Comparison of ENCODE assay signal across 2 cellular contexts in the genomic region with DNA sequence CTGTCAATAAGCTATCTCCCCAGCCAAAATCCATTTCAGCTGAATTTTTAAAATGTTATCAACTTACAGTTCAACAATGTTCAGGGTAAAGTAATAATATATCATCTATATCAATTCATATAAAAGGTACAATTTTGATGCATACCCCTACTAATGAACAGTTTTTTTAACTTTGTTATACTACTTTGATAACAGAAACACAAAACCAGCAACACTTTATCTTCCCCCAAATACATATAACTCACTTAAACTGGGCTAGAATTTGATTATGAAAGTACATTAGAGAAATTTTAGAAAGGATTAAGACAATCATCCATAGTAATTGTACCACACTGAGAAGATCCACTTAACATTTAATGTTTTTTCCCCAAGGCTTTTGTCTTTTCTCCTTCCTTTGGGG.
TF ChIP-seq lines count a peak whose summit lies in the region.

No MANE protein-coding gene starts in this region.

TF ChIP-seq in SK-N-SH, 30 proteins besides CTCF, POLR2A, EP300 and RAD21 (continued from another document):
- TF ChIP-seq, protein P1, sequence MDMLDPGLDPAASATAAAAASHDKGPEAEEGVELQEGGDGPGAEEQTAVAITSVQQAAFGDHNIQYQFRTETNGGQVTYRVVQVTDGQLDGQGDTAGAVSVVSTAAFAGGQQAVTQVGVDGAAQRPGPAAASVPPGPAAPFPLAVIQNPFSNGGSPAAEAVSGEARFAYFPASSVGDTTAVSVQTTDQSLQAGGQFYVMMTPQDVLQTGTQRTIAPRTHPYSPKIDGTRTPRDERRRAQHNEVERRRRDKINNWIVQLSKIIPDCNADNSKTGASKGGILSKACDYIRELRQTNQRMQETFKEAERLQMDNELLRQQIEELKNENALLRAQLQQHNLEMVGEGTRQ (IDR thresholded peaks at IDR 0.05; ENCODE audit: borderline replicate concordance, low read depth, low read length), result no peak

TF ChIP-seq in neural cell, 6 proteins besides CTCF, POLR2A, EP300 and RAD21 (continued from another document):
- no peak for TF ChIP-seq EZH2 (IDR thresholded peaks at IDR 0.05; ENCODE audit: borderline replicate concordance, insufficient read depth, low read length, poor library complexity, severe bottlenecking)
- no peak for TF ChIP-seq TAF1 (IDR thresholded peaks at IDR 0.05; ENCODE audit: low read depth)
- TF ChIP-seq, protein P2, sequence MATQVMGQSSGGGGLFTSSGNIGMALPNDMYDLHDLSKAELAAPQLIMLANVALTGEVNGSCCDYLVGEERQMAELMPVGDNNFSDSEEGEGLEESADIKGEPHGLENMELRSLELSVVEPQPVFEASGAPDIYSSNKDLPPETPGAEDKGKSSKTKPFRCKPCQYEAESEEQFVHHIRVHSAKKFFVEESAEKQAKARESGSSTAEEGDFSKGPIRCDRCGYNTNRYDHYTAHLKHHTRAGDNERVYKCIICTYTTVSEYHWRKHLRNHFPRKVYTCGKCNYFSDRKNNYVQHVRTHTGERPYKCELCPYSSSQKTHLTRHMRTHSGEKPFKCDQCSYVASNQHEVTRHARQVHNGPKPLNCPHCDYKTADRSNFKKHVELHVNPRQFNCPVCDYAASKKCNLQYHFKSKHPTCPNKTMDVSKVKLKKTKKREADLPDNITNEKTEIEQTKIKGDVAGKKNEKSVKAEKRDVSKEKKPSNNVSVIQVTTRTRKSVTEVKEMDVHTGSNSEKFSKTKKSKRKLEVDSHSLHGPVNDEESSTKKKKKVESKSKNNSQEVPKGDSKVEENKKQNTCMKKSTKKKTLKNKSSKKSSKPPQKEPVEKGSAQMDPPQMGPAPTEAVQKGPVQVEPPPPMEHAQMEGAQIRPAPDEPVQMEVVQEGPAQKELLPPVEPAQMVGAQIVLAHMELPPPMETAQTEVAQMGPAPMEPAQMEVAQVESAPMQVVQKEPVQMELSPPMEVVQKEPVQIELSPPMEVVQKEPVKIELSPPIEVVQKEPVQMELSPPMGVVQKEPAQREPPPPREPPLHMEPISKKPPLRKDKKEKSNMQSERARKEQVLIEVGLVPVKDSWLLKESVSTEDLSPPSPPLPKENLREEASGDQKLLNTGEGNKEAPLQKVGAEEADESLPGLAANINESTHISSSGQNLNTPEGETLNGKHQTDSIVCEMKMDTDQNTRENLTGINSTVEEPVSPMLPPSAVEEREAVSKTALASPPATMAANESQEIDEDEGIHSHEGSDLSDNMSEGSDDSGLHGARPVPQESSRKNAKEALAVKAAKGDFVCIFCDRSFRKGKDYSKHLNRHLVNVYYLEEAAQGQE (IDR thresholded peaks at IDR 0.05; ENCODE audit: borderline replicate concordance), result no peak
- TF ChIP-seq SMC3 (conservative IDR thresholded peaks at IDR 0.05; ENCODE audit: poor library complexity), result no peak
TF ChIP-seq in neural cell: peak in this region for 0.
